In genomic region chr19:32874605-32875004, GRCh38 we compare ENCODE assay signal across 18 cellular contexts. TPM values are rescaled to one million over a fixed set of nuclear protein-coding genes. Genes with fewer than 3 reads are reported as not detected.
DNase-seq lines count a peak whose midpoint lies in the region; ATAC-seq and TF ChIP-seq lines count a peak whose summit lies in the region.
"Had no signal": no experiment of that assay in that cellular context is flagged by ENCODE, and none has a peak within 500 bp of the region (broad histone marks: within the 10 kb centered on the region; RNA-seq: fewer than 3 reads in every experiment).

No MANE protein-coding gene starts in this region.

- H3K36me3 ChIP-seq in spleen, result peaks cover 0 to 28% (median 4%) of the 10 kb centered on the region in 6 donors
- peaks cover 0 to 17% of the 10 kb centered on the region in 2 donors for H3K36me3 ChIP-seq in left lung
- H3K36me3 ChIP-seq in gastroesophageal sphincter, result peaks cover 0 to 37% of the 10 kb centered on the region in 2 donors

- intact Hi-C loops in spleen (cut with DNase I; ENCODE audit: low total_unique reads) (no loop called here), left lung (cut with DNase I) (no loop called here)

- H3K27me3 ChIP-seq in spleen (replicated peaks in 1 of 7) (no peaks in the 10 kb centered on the region), left lung (no peaks in the 10 kb centered on the region), gastroesophageal sphincter (no peaks in the 10 kb centered on the region)
- H3K27me3 ChIP-seq: BLaER1 had no signal

- no peaks in the 10 kb centered on the region for H3K9me3 ChIP-seq in spleen
- no peaks in the 10 kb centered on the region for H3K9me3 ChIP-seq in left lung
- no peaks in the 10 kb centered on the region for H3K9me3 ChIP-seq in gastroesophageal sphincter
- H3K9me3 ChIP-seq: BLaER1, Caco-2 had no signal

- H3K4me3 ChIP-seq in spleen (no peak overlapping the region), left lung (no peak overlapping the region), gastroesophageal sphincter (no peak overlapping the region)
- H3K4me3 ChIP-seq: BLaER1 had no signal

- no peak overlapping the region for H3K27ac ChIP-seq in spleen
- no peak overlapping the region for H3K27ac ChIP-seq in left lung
- H3K27ac ChIP-seq in gastroesophageal sphincter, result no peak overlapping the region
- H3K27ac ChIP-seq: BLaER1, HL-60 had no signal

- TF ChIP-seq POLR2A in spleen (IDR thresholded peaks at IDR 0.05) (no peak), gastroesophageal sphincter (IDR thresholded peaks at IDR 0.05) (no peak)

- DNase-seq in activated effector memory CD4-positive, alpha-beta T cell treated with anti-CD3 and anti-CD28 coated beads, Interleukin-2, amount 50 U/mL, for 16 hours, result peak; percentile 28
- DNase-seq in activated effector memory CD4-positive, alpha-beta T cell treated with Interleukin-2 at 50 U/mL for 16 hours, result no peak
- DNase-seq in mesenteric fat pad (ENCODE audit: low spot score) (peak; percentile 71), spleen (peak; percentile 39), superior temporal gyrus (ENCODE audit: extremely low spot score) (no peak), left lung (no peak)
- DNase-seq: 8988T; AML-193; Caco-2; CD8-positive, alpha-beta memory T cell; DND-41; GDM1; HCEC 1CT; HFFc6 had no signal

- TF ChIP-seq CTCF in spleen (IDR thresholded peaks at IDR 0.05 in 8 of 11, conservative IDR thresholded peaks at IDR 0.05 in 3 of 11) (no peak), left lung (IDR thresholded peaks at IDR 0.05) (no peak), gastroesophageal sphincter (IDR thresholded peaks at IDR 0.05) (no peak)

- 78 to 97% (median 88%) methylated on average over 9 of the region's 9 CpGs for WGBS in spleen, 5 donors
- WGBS in gastroesophageal sphincter (ENCODE audit: low coverage in 1 of 2), 2 donors, result 0 to 100% methylated on average over 1 of the region's 9 CpGs

- ATAC-seq in left lung (no peak), gastroesophageal sphincter (no peak)

- H3K4me1 ChIP-seq in spleen (no peaks in the 10 kb centered on the region), left lung (no peaks in the 10 kb centered on the region), gastroesophageal sphincter (no peaks in the 10 kb centered on the region)
- H3K4me1 ChIP-seq: BLaER1 had no signal

- no peak for TF ChIP-seq EP300 in gastroesophageal sphincter (IDR thresholded peaks at IDR 0.05)

RNA-seq across cellular contexts. Expression of gene SLC7A9, which starts 5.0 kb away (rescaled TPM):
- total RNA-seq in mesenteric fat pad (0.29 TPM), spleen (1 to 10 TPM in 1 of 7 donors, under 1 TPM in 2, not detected in 4; 0.13 to 1.1 (median 0.52) TPM), left lung (under 1 TPM in 1 of 2 donors, not detected in 1; 0.35 TPM), gastroesophageal sphincter (under 1 TPM in 1 of 4 donors, not detected in 3; 0.96 TPM)
- polyA plus RNA-seq in spleen, result under 1 TPM; 0.19 to 0.44 (median 0.43) TPM
- total RNA-seq: H1, HFFc6 had no signal
- polyA plus RNA-seq: CD8-positive, alpha-beta memory T cell had no signal

Comparison
In these comparisons a context has a peak if more than half of its experiments do, and no peak if none do; other contexts are left out.
1. DNase-seq: peak in activated effector memory CD4-positive, alpha-beta T cell treated with anti-CD3 and anti-CD28 coated beads, Interleukin-2, amount 50 U/mL, for 16 hours (single experiment), mesenteric fat pad (single experiment) and spleen (single experiment); none in activated effector memory CD4-positive, alpha-beta T cell treated with Interleukin-2 at 50 U/mL for 16 hours (single experiment), superior temporal gyrus (single experiment) and left lung (0 of 2).